In genomic region chr1:247110627-247111258, GRCh38 we compare ENCODE assay signal across 8 cellular contexts. TPM values are rescaled to one million over a fixed set of nuclear protein-coding genes. Genes with fewer than 3 reads are reported as not detected.
A peak's percentile ranks its signal among the peaks of the same experiment; 100 is the strongest.
DNase-seq lines count a peak whose midpoint lies in the region; ATAC-seq and TF ChIP-seq lines count a peak whose summit lies in the region.

No MANE protein-coding gene starts in this region.

- ATAC-seq in HCT116, result no peak
- ATAC-seq in activated CD8-positive, alpha-beta memory T cell treated with anti-CD3 and anti-CD28 coated beads, Interleukin-2, amount 10 ng/mL, durations not matched to agents 7 days and 5 days, result peak; percentile 25

- TF ChIP-seq POLR2A in HCT116 (IDR thresholded peaks at IDR 0.05; ENCODE audit: borderline replicate concordance, extremely low read depth, insufficient read depth, insufficient read length), result no peak

- no peaks in the 10 kb centered on the region for H4K20me1 ChIP-seq in HCT116 (ENCODE audit: insufficient read depth)

- no peak overlapping the region for H3K4me3 ChIP-seq in HCT116 (replicated peaks in 1 of 2; ENCODE audit: low read depth in 1 of 2, low read length in 2 of 2)
- H3K4me3 ChIP-seq in retinal pigment epithelial cell (ENCODE audit: low read length), result peak overlapping the region; percentile 56

- H3K27ac ChIP-seq in HCT116 (ENCODE audit: low read depth, low read length), result no peak overlapping the region

- peaks cover 0 to 2% of the 10 kb centered on the region in 2 experiments; a peak in 1 of 4 replicates for H3K9me3 ChIP-seq in HCT116 (ENCODE audit: control insufficient read depth in 1 of 2, insufficient read depth in 1 of 2, low read depth in 1 of 2, low read length in 2 of 2)

- DNase-seq in HCT116 (ENCODE audit: low read depth, low spot score) (no peak), glutamatergic neuron (no peak), retinal pigment epithelial cell (ENCODE audit: low read depth) (peak; percentile 22), GM03348 (ENCODE audit: low spot score) (no peak), SHP77 treated with DMSO at 0.1 percent for 48 hours (lab: John Stamatoyannopoulos, UW) (no peak), dedifferentiated amniotic fluid mesenchymal stem cell (ENCODE audit: extremely low spot score) (no peak)
- DNase-seq in activated CD8-positive, alpha-beta memory T cell treated with anti-CD3 and anti-CD28 coated beads, Interleukin-2, amount 10 ng/mL, durations not matched to agents 7 days and 5 days, result no peak
- DNase-seq in NK-92 treated with Interleukin-12 subunit alpha and Interleukin-12 subunit beta, amount 100 ng/mL, for 24 hours (lab: John Stamatoyannopoulos, UW), result no peak

- H3K9me2 ChIP-seq in HCT116 (ENCODE audit: insufficient read depth), result no peaks in the 10 kb centered on the region

- no TSS peak for BruUV-seq in HCT116 (replicated peaks; lab: Mats Ljungman, UMichigan)

- POLR2A ChIA-PET in HCT116 (lab: Charles Lee), result no interaction called here

- H3K27me3 ChIP-seq in HCT116 (ENCODE audit: insufficient read depth, low read length), result no peaks in the 10 kb centered on the region

- peak overlapping the region; percentile 45 for H3K27ac Mint-ChIP-seq in activated CD8-positive, alpha-beta memory T cell treated with anti-CD3 and anti-CD28 coated beads, Interleukin-2, amount 10 ng/mL, durations not matched to agents 7 days and 5 days
- peak overlapping the region; percentile 79 for H3K27ac Mint-ChIP-seq in glutamatergic neuron (ENCODE audit: unreplicated experiment)

- H3K9ac ChIP-seq in HCT116 (ENCODE audit: low read length), result no peak overlapping the region

- H3K79me2 ChIP-seq in HCT116 (ENCODE audit: insufficient read depth, low read length), result no peaks in the 10 kb centered on the region

- CTCF ChIA-PET in HCT116 (lab: Charles Lee), result no interaction called here
- CTCF ChIA-PET in activated CD8-positive, alpha-beta memory T cell treated with anti-CD3 and anti-CD28 coated beads, Interleukin-2, amount 10 ng/mL, durations not matched to agents 7 days and 5 days (lab: Charles Lee), result no interaction called here

- H3K4me1 Mint-ChIP-seq in activated CD8-positive, alpha-beta memory T cell treated with anti-CD3 and anti-CD28 coated beads, Interleukin-2, amount 10 ng/mL, durations not matched to agents 7 days and 5 days, result peaks cover 6% of the 10 kb centered on the region
- H3K4me1 Mint-ChIP-seq in glutamatergic neuron (ENCODE audit: low read depth, unreplicated experiment), result peaks cover 5% of the 10 kb centered on the region

- intact Hi-C loops in HCT116 (cut with micrococcal nuclease), result no loop called here

- no peak for TF ChIP-seq CTCF in HCT116 (IDR thresholded peaks at IDR 0.05 in 2 of 3, conservative IDR thresholded peaks at IDR 0.05 in 1 of 3; ENCODE audit: borderline replicate concordance in 1 of 3, insufficient read depth in 1 of 3, low read depth in 2 of 3, low read length in 2 of 3)
- TF ChIP-seq CTCF in glutamatergic neuron (IDR thresholded peaks at IDR 0.05; ENCODE audit: partially characterized antibody, unreplicated experiment), result no peak
- no peak for TF ChIP-seq CTCF in retinal pigment epithelial cell (conservative IDR thresholded peaks at IDR 0.05; ENCODE audit: low read depth, low read length)

- H3K9me3 Mint-ChIP-seq in activated CD8-positive, alpha-beta memory T cell treated with anti-CD3 and anti-CD28 coated beads, Interleukin-2, amount 10 ng/mL, durations not matched to agents 7 days and 5 days (ENCODE audit: low read depth), result peaks cover 6% of the 10 kb centered on the region
- peaks cover 13% of the 10 kb centered on the region for H3K9me3 Mint-ChIP-seq in glutamatergic neuron (ENCODE audit: unreplicated experiment)

- H2AFZ ChIP-seq in HCT116 (ENCODE audit: low read depth, low read length, poor library complexity, severe bottlenecking), result no peak overlapping the region

- 0 out of 2 replicates have a peak overlapping the region, but pooled peaks have one; percentile 63 for H3K4me2 ChIP-seq in HCT116 (ENCODE audit: low read length)

- no peak for TF ChIP-seq RAD21 in HCT116 (IDR thresholded peaks at IDR 0.05; ENCODE audit: low read depth)

- H3K36me3 ChIP-seq in HCT116 (ENCODE audit: control insufficient read depth in 1 of 2, insufficient read depth in 2 of 2, low read length in 2 of 2), result no peaks in the 10 kb centered on the region

- H3K27me3 Mint-ChIP-seq in activated CD8-positive, alpha-beta memory T cell treated with anti-CD3 and anti-CD28 coated beads, Interleukin-2, amount 10 ng/mL, durations not matched to agents 7 days and 5 days, result peaks cover 57% of the 10 kb centered on the region
- peaks cover 16% of the 10 kb centered on the region for H3K27me3 Mint-ChIP-seq in glutamatergic neuron (ENCODE audit: unreplicated experiment)

- peaks cover 5% of the 10 kb centered on the region for H3K36me3 Mint-ChIP-seq in activated CD8-positive, alpha-beta memory T cell treated with anti-CD3 and anti-CD28 coated beads, Interleukin-2, amount 10 ng/mL, durations not matched to agents 7 days and 5 days
- peaks cover 5% of the 10 kb centered on the region for H3K36me3 Mint-ChIP-seq in glutamatergic neuron (ENCODE audit: unreplicated experiment)

- peak overlapping the region; percentile 54 for H3K4me3 Mint-ChIP-seq in activated CD8-positive, alpha-beta memory T cell treated with anti-CD3 and anti-CD28 coated beads, Interleukin-2, amount 10 ng/mL, durations not matched to agents 7 days and 5 days
- peak overlapping the region; percentile 92 for H3K4me3 Mint-ChIP-seq in glutamatergic neuron (ENCODE audit: unreplicated experiment)

- H3K4me1 ChIP-seq in HCT116 (ENCODE audit: control insufficient read depth in 1 of 2, insufficient read depth in 2 of 2, low read length in 2 of 2), result peaks cover 0 to 15% of the 10 kb centered on the region in 2 experiments; a peak in 1 of 4 replicates

- RAD21 ChIA-PET in HCT116 (lab: Charles Lee; ENCODE audit: low non-redundant PET in 1 of 2, low total read pairs in 2 of 2, uncharacterized antibody in 2 of 2, unreplicated experiment in 2 of 2), result no interaction called here

TF ChIP-seq in HCT116, 20 proteins besides CTCF, POLR2A, EP300 and RAD21:
- TF ChIP-seq JUND (IDR thresholded peaks at IDR 0.05) (no peak), FOSL1 (IDR thresholded peaks at IDR 0.05; ENCODE audit: low read depth) (no peak)

RNA-seq across cellular contexts. Expression of gene ZNF669, which starts 6.6 kb away (rescaled TPM):
- 7.2 TPM for total RNA-seq in HCT116 (2021; ENCODE audit: unreplicated experiment)
- 2.1 and 3.0 TPM in 2 replicates for polyA plus RNA-seq in HCT116 (2012)
- 1 to 10 TPM; 8.2 to 9.2 TPM for total RNA-seq in activated CD8-positive, alpha-beta memory T cell treated with anti-CD3 and anti-CD28 coated beads, Interleukin-2, amount 10 ng/mL, durations not matched to agents 7 days and 5 days
- total RNA-seq in glutamatergic neuron (ENCODE audit: unreplicated experiment), result 28.5 TPM

RNA-seq across cellular contexts. Expression of gene ZNF670, which starts 32.1 kb away (rescaled TPM):
- total RNA-seq in HCT116 (2021; ENCODE audit: unreplicated experiment), result 6.9 TPM
- polyA plus RNA-seq in HCT116 (2012), result 1.5 and 2.1 TPM in 2 replicates
- 1 to 10 TPM; 1.0 to 1.3 TPM for total RNA-seq in activated CD8-positive, alpha-beta memory T cell treated with anti-CD3 and anti-CD28 coated beads, Interleukin-2, amount 10 ng/mL, durations not matched to agents 7 days and 5 days
- 10.7 TPM for total RNA-seq in glutamatergic neuron (ENCODE audit: unreplicated experiment)
